19 cellular contexts compared by ENCODE assay signal in genomic region chr15:82530006-82530405, GRCh38.
"Had no signal": no experiment of that assay in that cellular context is flagged by ENCODE, and none has a peak within 500 bp of the region (broad histone marks: within the 10 kb centered on the region; RNA-seq: fewer than 3 reads in every experiment).

No MANE protein-coding gene starts in this region.

- H3K36me3 ChIP-seq: ovary had no signal

- FAIRE-seq: keratinocyte had no signal

- DNase-seq: activated gamma-delta T cell, amygdala, caudate nucleus, hippocampal formation, substantia nigra had no signal

- H3K9me3 Mint-ChIP-seq: activated naive CD4-positive, alpha-beta T cell treated with anti-CD3 and anti-CD28 coated beads, Interleukin-2, amount 50 U/mL, for 24 hours; activated naive CD8-positive, alpha-beta T cell treated with anti-CD3 and anti-CD28 coated beads, Interleukin-2, amount 50 U/mL, for 24 hours; dendritic cell treated with granulocyte-macrophage colony-stimulating factor and Interleukin-4, amounts not matched to agents 40 ng/mL and 50 ng/mL, for 4 days; nephron progenitor cell; stimulated activated memory B cell treated with anti-CD40 and anti-IgM and Interleukin-4, amounts not matched to agents 10 μg/mL and 1 μg/mL and 100 μg/mL, for 72 hours; stimulated activated naive CD8-positive, alpha-beta T cell treated with anti-CD3 and anti-CD28 coated beads, Interleukin-15, amount 100 ng/mL, for 72 hours; T-cell had no signal

- H3K4me1 ChIP-seq: vagina had no signal

- H3K27ac Mint-ChIP-seq: activated naive CD8-positive, alpha-beta T cell treated with anti-CD3 and anti-CD28 coated beads, Interleukin-2, amount 50 U/mL, for 24 hours; dendritic cell treated with granulocyte-macrophage colony-stimulating factor and Interleukin-4, amounts not matched to agents 40 ng/mL and 50 ng/mL, for 4 days; nephron progenitor cell had no signal

- H3K4me1 Mint-ChIP-seq: nephron progenitor cell had no signal

- H3K27ac ChIP-seq: neutrophil, ovary, right atrium auricular region, vagina had no signal

- H3K4me3 ChIP-seq: ovary had no signal

- H3K9me3 ChIP-seq: neutrophil, ovary, right atrium auricular region, upper lobe of left lung, vagina had no signal

- H3K27me3 Mint-ChIP-seq: activated B cell treated with CpG ODN at 0.5 μM for 24 hours; activated naive CD4-positive, alpha-beta T cell treated with anti-CD3 and anti-CD28 coated beads, Interleukin-2, amount 50 U/mL, for 24 hours; activated naive CD8-positive, alpha-beta T cell treated with anti-CD3 and anti-CD28 coated beads, Interleukin-2, amount 50 U/mL, for 24 hours; dendritic cell treated with granulocyte-macrophage colony-stimulating factor and Interleukin-4, amounts not matched to agents 40 ng/mL and 50 ng/mL, for 4 days; stimulated activated memory B cell treated with anti-CD40 and anti-IgM and Interleukin-4, amounts not matched to agents 10 μg/mL and 1 μg/mL and 100 μg/mL, for 72 hours; stimulated activated naive CD8-positive, alpha-beta T cell treated with anti-CD3 and anti-CD28 coated beads, Interleukin-15, amount 100 ng/mL, for 72 hours; T-cell had no signal

- H3K4me3 Mint-ChIP-seq: dendritic cell treated with granulocyte-macrophage colony-stimulating factor and Interleukin-4, amounts not matched to agents 40 ng/mL and 50 ng/mL, for 4 days had no signal

- H3K27me3 ChIP-seq: neutrophil, ovary, right atrium auricular region, upper lobe of left lung, vagina had no signal
